1 cellular context compared by ENCODE assay signal in genomic region chr5:13660072-13660471, GRCh38.
TF ChIP-seq lines count a peak whose summit lies in the region.

No MANE protein-coding gene starts in this region.

TF ChIP-seq in H1, 55 proteins besides CTCF, POLR2A, EP300 and RAD21 (continued from another document):
- TF ChIP-seq, protein P1, sequence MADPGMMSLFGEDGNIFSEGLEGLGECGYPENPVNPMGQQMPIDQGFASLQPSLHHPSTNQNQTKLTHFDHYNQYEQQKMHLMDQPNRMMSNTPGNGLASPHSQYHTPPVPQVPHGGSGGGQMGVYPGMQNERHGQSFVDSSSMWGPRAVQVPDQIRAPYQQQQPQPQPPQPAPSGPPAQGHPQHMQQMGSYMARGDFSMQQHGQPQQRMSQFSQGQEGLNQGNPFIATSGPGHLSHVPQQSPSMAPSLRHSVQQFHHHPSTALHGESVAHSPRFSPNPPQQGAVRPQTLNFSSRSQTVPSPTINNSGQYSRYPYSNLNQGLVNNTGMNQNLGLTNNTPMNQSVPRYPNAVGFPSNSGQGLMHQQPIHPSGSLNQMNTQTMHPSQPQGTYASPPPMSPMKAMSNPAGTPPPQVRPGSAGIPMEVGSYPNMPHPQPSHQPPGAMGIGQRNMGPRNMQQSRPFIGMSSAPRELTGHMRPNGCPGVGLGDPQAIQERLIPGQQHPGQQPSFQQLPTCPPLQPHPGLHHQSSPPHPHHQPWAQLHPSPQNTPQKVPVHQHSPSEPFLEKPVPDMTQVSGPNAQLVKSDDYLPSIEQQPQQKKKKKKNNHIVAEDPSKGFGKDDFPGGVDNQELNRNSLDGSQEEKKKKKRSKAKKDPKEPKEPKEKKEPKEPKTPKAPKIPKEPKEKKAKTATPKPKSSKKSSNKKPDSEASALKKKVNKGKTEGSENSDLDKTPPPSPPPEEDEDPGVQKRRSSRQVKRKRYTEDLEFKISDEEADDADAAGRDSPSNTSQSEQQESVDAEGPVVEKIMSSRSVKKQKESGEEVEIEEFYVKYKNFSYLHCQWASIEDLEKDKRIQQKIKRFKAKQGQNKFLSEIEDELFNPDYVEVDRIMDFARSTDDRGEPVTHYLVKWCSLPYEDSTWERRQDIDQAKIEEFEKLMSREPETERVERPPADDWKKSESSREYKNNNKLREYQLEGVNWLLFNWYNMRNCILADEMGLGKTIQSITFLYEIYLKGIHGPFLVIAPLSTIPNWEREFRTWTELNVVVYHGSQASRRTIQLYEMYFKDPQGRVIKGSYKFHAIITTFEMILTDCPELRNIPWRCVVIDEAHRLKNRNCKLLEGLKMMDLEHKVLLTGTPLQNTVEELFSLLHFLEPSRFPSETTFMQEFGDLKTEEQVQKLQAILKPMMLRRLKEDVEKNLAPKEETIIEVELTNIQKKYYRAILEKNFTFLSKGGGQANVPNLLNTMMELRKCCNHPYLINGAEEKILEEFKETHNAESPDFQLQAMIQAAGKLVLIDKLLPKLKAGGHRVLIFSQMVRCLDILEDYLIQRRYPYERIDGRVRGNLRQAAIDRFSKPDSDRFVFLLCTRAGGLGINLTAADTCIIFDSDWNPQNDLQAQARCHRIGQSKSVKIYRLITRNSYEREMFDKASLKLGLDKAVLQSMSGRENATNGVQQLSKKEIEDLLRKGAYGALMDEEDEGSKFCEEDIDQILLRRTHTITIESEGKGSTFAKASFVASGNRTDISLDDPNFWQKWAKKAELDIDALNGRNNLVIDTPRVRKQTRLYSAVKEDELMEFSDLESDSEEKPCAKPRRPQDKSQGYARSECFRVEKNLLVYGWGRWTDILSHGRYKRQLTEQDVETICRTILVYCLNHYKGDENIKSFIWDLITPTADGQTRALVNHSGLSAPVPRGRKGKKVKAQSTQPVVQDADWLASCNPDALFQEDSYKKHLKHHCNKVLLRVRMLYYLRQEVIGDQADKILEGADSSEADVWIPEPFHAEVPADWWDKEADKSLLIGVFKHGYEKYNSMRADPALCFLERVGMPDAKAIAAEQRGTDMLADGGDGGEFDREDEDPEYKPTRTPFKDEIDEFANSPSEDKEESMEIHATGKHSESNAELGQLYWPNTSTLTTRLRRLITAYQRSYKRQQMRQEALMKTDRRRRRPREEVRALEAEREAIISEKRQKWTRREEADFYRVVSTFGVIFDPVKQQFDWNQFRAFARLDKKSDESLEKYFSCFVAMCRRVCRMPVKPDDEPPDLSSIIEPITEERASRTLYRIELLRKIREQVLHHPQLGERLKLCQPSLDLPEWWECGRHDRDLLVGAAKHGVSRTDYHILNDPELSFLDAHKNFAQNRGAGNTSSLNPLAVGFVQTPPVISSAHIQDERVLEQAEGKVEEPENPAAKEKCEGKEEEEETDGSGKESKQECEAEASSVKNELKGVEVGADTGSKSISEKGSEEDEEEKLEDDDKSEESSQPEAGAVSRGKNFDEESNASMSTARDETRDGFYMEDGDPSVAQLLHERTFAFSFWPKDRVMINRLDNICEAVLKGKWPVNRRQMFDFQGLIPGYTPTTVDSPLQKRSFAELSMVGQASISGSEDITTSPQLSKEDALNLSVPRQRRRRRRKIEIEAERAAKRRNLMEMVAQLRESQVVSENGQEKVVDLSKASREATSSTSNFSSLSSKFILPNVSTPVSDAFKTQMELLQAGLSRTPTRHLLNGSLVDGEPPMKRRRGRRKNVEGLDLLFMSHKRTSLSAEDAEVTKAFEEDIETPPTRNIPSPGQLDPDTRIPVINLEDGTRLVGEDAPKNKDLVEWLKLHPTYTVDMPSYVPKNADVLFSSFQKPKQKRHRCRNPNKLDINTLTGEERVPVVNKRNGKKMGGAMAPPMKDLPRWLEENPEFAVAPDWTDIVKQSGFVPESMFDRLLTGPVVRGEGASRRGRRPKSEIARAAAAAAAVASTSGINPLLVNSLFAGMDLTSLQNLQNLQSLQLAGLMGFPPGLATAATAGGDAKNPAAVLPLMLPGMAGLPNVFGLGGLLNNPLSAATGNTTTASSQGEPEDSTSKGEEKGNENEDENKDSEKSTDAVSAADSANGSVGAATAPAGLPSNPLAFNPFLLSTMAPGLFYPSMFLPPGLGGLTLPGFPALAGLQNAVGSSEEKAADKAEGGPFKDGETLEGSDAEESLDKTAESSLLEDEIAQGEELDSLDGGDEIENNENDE (IDR thresholded peaks at IDR 0.05; ENCODE audit: insufficient replicate concordance, low read length): no peak
- TF ChIP-seq, protein P2, sequence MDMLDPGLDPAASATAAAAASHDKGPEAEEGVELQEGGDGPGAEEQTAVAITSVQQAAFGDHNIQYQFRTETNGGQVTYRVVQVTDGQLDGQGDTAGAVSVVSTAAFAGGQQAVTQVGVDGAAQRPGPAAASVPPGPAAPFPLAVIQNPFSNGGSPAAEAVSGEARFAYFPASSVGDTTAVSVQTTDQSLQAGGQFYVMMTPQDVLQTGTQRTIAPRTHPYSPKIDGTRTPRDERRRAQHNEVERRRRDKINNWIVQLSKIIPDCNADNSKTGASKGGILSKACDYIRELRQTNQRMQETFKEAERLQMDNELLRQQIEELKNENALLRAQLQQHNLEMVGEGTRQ (IDR thresholded peaks at IDR 0.05; ENCODE audit: low read length): no peak
- no peak for TF ChIP-seq PHF8 (conservative IDR thresholded peaks at IDR 0.05; ENCODE audit: low read depth, low read length)
- no peak for TF ChIP-seq YY1 (IDR thresholded peaks at IDR 0.05; ENCODE audit: low read depth, low read length)
- TF ChIP-seq ATF2 (IDR thresholded peaks at IDR 0.05; ENCODE audit: low read length): no peak
- TF ChIP-seq TBP (IDR thresholded peaks at IDR 0.05; ENCODE audit: low read depth, low read length): no peak
- TF ChIP-seq HDAC6 (IDR thresholded peaks at IDR 0.05; ENCODE audit: low read depth, low read length): no peak
- TF ChIP-seq FOSL1 (IDR thresholded peaks at IDR 0.05; ENCODE audit: insufficient read depth, low read depth, low read length): no peak
- TF ChIP-seq CEBPB (IDR thresholded peaks at IDR 0.05; ENCODE audit: low read depth, low read length): no peak
- TF ChIP-seq BACH1 (IDR thresholded peaks at IDR 0.05; ENCODE audit: low read length): no peak
- no peak for TF ChIP-seq CREB1 (IDR thresholded peaks at IDR 0.05)
- no peak for TF ChIP-seq BCL11A (IDR thresholded peaks at IDR 0.05; ENCODE audit: low read depth in 2 of 2, low read length in 2 of 2)
- TF ChIP-seq, protein P3, sequence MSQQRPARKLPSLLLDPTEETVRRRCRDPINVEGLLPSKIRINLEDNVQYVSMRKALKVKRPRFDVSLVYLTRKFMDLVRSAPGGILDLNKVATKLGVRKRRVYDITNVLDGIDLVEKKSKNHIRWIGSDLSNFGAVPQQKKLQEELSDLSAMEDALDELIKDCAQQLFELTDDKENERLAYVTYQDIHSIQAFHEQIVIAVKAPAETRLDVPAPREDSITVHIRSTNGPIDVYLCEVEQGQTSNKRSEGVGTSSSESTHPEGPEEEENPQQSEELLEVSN (IDR thresholded peaks at IDR 0.05): no peak
